ENCODE assay signal across 14 cellular contexts in the genomic region with DNA sequence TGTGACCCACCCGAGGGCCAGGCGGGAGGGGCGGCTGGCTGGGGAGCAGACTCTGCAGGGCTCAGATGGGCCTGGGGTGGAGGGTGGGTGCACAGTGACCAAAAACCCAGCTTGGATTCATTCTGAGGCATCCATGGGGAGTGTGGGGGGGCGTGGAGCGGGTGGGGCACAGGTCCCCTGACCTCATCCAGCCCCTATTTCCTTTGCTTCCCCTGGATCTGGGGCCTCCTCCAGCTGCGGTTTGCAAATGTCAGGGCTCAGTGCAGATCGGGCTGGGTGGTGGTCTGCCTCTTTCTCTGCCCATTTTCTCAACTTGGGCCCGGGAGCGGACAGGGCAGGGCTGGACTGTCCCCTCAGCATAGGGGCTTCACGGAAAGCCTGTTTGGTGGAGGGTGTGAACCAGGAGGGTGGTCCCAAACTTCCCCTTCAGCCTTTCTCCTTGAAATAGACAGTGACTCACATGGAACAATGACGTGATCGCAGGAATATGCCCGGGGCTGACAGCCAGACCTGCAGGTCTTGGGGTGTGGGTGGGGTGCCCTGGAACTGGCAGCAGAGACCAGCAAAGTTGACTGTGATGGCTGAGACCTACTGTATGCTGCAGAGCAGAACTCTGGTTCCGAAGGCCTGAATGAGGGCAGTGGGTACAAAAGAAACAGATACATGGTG.
DNase-seq lines count a peak whose midpoint lies in the region; TF ChIP-seq lines count a peak whose summit lies in the region.
"Had no signal": no experiment of that assay in that cellular context is flagged by ENCODE, and none has a peak within 500 bp of the region (broad histone marks: within the 10 kb centered on the region; RNA-seq: fewer than 3 reads in every experiment).

No MANE protein-coding gene starts in this region.

- H3K27me3 ChIP-seq in AG04450 (ENCODE audit: control insufficient read depth, insufficient read depth, low read length) (no peaks in the 10 kb centered on the region), mesendoderm (ENCODE audit: insufficient read depth, low read length, poor library complexity) (no peaks in the 10 kb centered on the region)
- H3K27me3 ChIP-seq: colonic mucosa, Peyer's patch had no signal

- H3K4me3 Mint-ChIP-seq in activated T-helper 1 cell treated with anti-CD3 and anti-CD28 coated beads, Interleukin-12 subunit alpha, Interleukin-12 subunit beta, Interleukin-2, Interleukin-4 antibody, amounts not matched to agents 30 ng/mL and 10 ng/mL and 1 ng/mL, durations not matched to agents 14 hours and 24 hours and 36 hours, result no peak overlapping the region
- H3K4me3 Mint-ChIP-seq: activated T-helper 17 cell treated with anti-CD3 and anti-CD28 coated beads, Interleukin-2, amount 50 U/mL, for 72 hours had no signal

- POLR2A ChIA-PET in AG04450 (lab: Yijun Ruan, JAX), result no interaction called here

- no CpG with 5 or more reads among the region's 14 CpGs for WGBS in mesendoderm (ENCODE audit: extremely low coverage, insufficient coverage, low lambda C conversion rate)

- H3K23ac ChIP-seq in mesendoderm (ENCODE audit: low read length), result no peak overlapping the region

- no peak overlapping the region for H2BK15ac ChIP-seq in mesendoderm (replicated peaks; ENCODE audit: low read depth)

- no peak overlapping the region for H3K4ac ChIP-seq in mesendoderm (ENCODE audit: low read depth, low read length)

- H2BK120ac ChIP-seq in mesendoderm (ENCODE audit: low read depth, low read length), result no peak overlapping the region

- H3K4me3 ChIP-seq in AG04450 (ENCODE audit: low read depth, low read length), result no peak overlapping the region
- H3K4me3 ChIP-seq in epithelial cell of esophagus (ENCODE audit: low read length), result no peak overlapping the region
- H3K4me3 ChIP-seq in mesendoderm (ENCODE audit: low read length), result no peak overlapping the region
- H3K4me3 ChIP-seq: colonic mucosa, Peyer's patch had no signal

- no peaks in the 10 kb centered on the region for H3K9me3 Mint-ChIP-seq in activated T-helper 1 cell treated with anti-CD3 and anti-CD28 coated beads, Interleukin-12 subunit alpha, Interleukin-12 subunit beta, Interleukin-2, Interleukin-4 antibody, amounts not matched to agents 30 ng/mL and 10 ng/mL and 1 ng/mL, durations not matched to agents 14 hours and 24 hours and 36 hours
- H3K9me3 Mint-ChIP-seq: activated T-helper 17 cell treated with anti-CD3 and anti-CD28 coated beads, Interleukin-2, amount 50 U/mL, for 72 hours had no signal

- H3K4me1 Mint-ChIP-seq in activated T-helper 1 cell treated with anti-CD3 and anti-CD28 coated beads, Interleukin-12 subunit alpha, Interleukin-12 subunit beta, Interleukin-2, Interleukin-4 antibody, amounts not matched to agents 30 ng/mL and 10 ng/mL and 1 ng/mL, durations not matched to agents 14 hours and 24 hours and 36 hours (ENCODE audit: low read depth), result no peaks in the 10 kb centered on the region
- H3K4me1 Mint-ChIP-seq: activated T-helper 17 cell treated with anti-CD3 and anti-CD28 coated beads, Interleukin-2, amount 50 U/mL, for 72 hours had no signal

- H4K5ac ChIP-seq in mesendoderm (ENCODE audit: low read length), result no peak overlapping the region

- H3K4me2 ChIP-seq in mesendoderm (ENCODE audit: low read length), result no peak overlapping the region

- H3K27me3 Mint-ChIP-seq in activated T-helper 1 cell treated with anti-CD3 and anti-CD28 coated beads, Interleukin-12 subunit alpha, Interleukin-12 subunit beta, Interleukin-2, Interleukin-4 antibody, amounts not matched to agents 30 ng/mL and 10 ng/mL and 1 ng/mL, durations not matched to agents 14 hours and 24 hours and 36 hours (ENCODE audit: insufficient read depth), result peaks cover 10% of the 10 kb centered on the region

- no peak overlapping the region for H4K8ac ChIP-seq in mesendoderm (ENCODE audit: low read depth, low read length)

- H2BK5ac ChIP-seq in mesendoderm (ENCODE audit: low read length), result peak overlapping the region; percentile 29

- no peak for DNase-seq in AG04450 (ENCODE audit: low read depth, low spot score)
- DNase-seq in NCI-H226, result peak; percentile 82
- DNase-seq in epithelial cell of esophagus (ENCODE audit: low read depth), result peak; percentile 54
- no peak for DNase-seq in mesendoderm
- no peak for DNase-seq in activated T-helper 1 cell treated with anti-CD3 and anti-CD28 coated beads, Interleukin-12 subunit alpha, Interleukin-12 subunit beta, Interleukin-2, Interleukin-4 antibody, amounts not matched to agents 30 ng/mL and 10 ng/mL and 1 ng/mL, durations not matched to agents 14 hours and 24 hours and 36 hours (ENCODE audit: low spot score)
- DNase-seq in HuH-7 (ENCODE audit: low spot score), result no peak
- DNase-seq in activated gamma-delta T cell treated with Interleukin-2 at 50 U/mL for 16 hours, result no peak
- DNase-seq in stimulated activated naive CD4-positive, alpha-beta T cell (lab: John Stamatoyannopoulos, UW), result no peak
- DNase-seq: activated CD4-positive, CD25-positive, alpha-beta regulatory T cell; colonic mucosa; KBM-7; NCI-H2081; Peyer's patch had no signal

- H3K9ac ChIP-seq in mesendoderm (ENCODE audit: low read length), result no peak overlapping the region

- peaks cover 4% of the 10 kb centered on the region for H3K4me1 ChIP-seq in mesendoderm (ENCODE audit: control insufficient read depth, low read depth, low read length)
- H3K4me1 ChIP-seq: colonic mucosa, Peyer's patch had no signal

- H3K27ac Mint-ChIP-seq in activated T-helper 1 cell treated with anti-CD3 and anti-CD28 coated beads, Interleukin-12 subunit alpha, Interleukin-12 subunit beta, Interleukin-2, Interleukin-4 antibody, amounts not matched to agents 30 ng/mL and 10 ng/mL and 1 ng/mL, durations not matched to agents 14 hours and 24 hours and 36 hours, result no peak overlapping the region
- H3K27ac Mint-ChIP-seq: activated T-helper 17 cell treated with anti-CD3 and anti-CD28 coated beads, Interleukin-2, amount 50 U/mL, for 72 hours had no signal

- no peaks in the 10 kb centered on the region for H3K36me3 ChIP-seq in mesendoderm (ENCODE audit: control insufficient read depth, insufficient read depth, low read length)
- H3K36me3 ChIP-seq: colonic mucosa, Peyer's patch had no signal

- CTCF ChIA-PET in AG04450 (lab: Charles Lee), result interaction anchor here (0.5 to 0.7 kb wide), 2 partner anchors 26 kb away, joined by 3 to 6 read pairs; no protein-coding TSS in a partner anchor

- no peaks in the 10 kb centered on the region for H3K79me1 ChIP-seq in mesendoderm (ENCODE audit: low read length)

- peak overlapping the region; percentile 47 for H3K56ac ChIP-seq in mesendoderm (ENCODE audit: low read length)

- TF ChIP-seq CTCF in AG04450 (IDR thresholded peaks at IDR 0.05; ENCODE audit: low read depth, low read length) (no peak), epithelial cell of esophagus (IDR thresholded peaks at IDR 0.05; ENCODE audit: insufficient read depth, low read depth, low read length, missing control alignments) (no peak)

- no peaks in the 10 kb centered on the region for H3K36me3 Mint-ChIP-seq in activated T-helper 1 cell treated with anti-CD3 and anti-CD28 coated beads, Interleukin-12 subunit alpha, Interleukin-12 subunit beta, Interleukin-2, Interleukin-4 antibody, amounts not matched to agents 30 ng/mL and 10 ng/mL and 1 ng/mL, durations not matched to agents 14 hours and 24 hours and 36 hours (ENCODE audit: low read depth)

- peak overlapping the region; percentile 55 for H2AK5ac ChIP-seq in mesendoderm (ENCODE audit: low read length)

- H3K27ac ChIP-seq in AG04450 (ENCODE audit: low read depth, low read length) (peak overlapping the region; percentile 11), mesendoderm (ENCODE audit: low read depth, low read length) (no peak overlapping the region)
- H3K27ac ChIP-seq: colonic mucosa, Peyer's patch had no signal

- H3K9me3 ChIP-seq in AG04450 (ENCODE audit: control insufficient read depth, insufficient read depth, low read length), result no peaks in the 10 kb centered on the region
- H3K9me3 ChIP-seq: colonic mucosa, Peyer's patch had no signal

- intact Hi-C loops in activated T-helper 1 cell treated with anti-CD3 and anti-CD28 coated beads, Interleukin-12 subunit alpha, Interleukin-12 subunit beta, Interleukin-2, Interleukin-4 antibody, amounts not matched to agents 30 ng/mL and 10 ng/mL and 1 ng/mL, durations not matched to agents 14 hours and 24 hours and 36 hours (cut with micrococcal nuclease), result no loop called here

- no peaks in the 10 kb centered on the region for H3K79me2 ChIP-seq in mesendoderm (ENCODE audit: control insufficient read depth, insufficient read depth, low read length)

- peak overlapping the region; percentile 3 for H3K18ac ChIP-seq in mesendoderm (ENCODE audit: low read length)

Comparison
In these comparisons a context has a peak if more than half of its experiments do, and no peak if none do; other contexts are left out.
1. DNase-seq: peak in NCI-H226 (single experiment) and epithelial cell of esophagus (single experiment); none in AG04450 (single experiment), mesendoderm (single experiment), activated T-helper 1 cell treated with anti-CD3 and anti-CD28 coated beads, Interleukin-12 subunit alpha, Interleukin-12 subunit beta, Interleukin-2, Interleukin-4 antibody, amounts not matched to agents 30 ng/mL and 10 ng/mL and 1 ng/mL, durations not matched to agents 14 hours and 24 hours and 36 hours (single experiment), HuH-7 (single experiment), activated gamma-delta T cell treated with Interleukin-2 at 50 U/mL for 16 hours (single experiment) and stimulated activated naive CD4-positive, alpha-beta T cell (0 of 6).